8 cellular contexts compared by ENCODE assay signal in the genomic region with DNA sequence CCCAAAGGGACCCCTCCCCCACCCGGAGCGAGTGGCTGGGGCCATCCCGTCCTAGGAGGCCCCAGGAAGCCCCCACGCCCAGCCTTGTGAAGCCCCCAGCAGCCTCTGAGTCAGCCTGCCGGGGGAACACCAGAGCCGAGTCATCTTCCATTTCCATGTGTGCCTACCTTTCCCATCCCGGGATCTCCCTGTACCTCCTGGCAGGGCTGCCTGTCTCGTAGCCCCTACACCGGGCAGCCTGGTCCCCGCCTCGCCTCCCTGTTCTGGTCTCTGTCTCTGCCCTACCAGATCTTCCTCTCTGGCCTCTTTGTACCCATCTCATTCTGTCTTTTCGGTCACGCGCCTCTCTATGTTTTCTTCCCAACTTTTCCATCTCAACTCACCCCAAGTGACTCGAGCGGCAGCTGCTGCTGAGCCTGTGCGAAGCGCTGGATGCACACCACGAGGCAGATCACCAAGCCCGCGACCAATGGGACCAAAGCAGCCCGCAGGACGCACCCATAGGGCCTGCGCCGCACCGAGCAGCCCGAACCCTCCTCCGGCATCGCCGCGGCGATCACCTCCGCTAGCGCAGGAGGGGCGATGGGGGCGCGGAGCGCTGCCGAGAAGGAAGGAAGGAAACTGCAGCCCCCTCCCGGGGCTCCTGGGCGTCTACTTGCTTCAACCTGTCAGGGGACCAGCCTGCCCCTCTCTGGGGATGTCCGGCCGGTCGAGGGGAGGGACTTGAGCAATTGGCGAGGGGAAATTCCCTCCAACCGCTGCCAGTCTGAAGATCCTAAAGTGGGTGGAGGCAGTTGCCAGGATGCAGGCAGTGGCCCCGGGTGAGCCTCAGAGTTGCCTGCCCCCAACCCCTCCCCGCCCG. TPM values are rescaled to one million over a fixed set of nuclear protein-coding genes. Genes with fewer than 3 reads are reported as not detected.
DNase-seq lines count a peak whose midpoint lies in the region; ATAC-seq, FAIRE-seq and TF ChIP-seq lines count a peak whose summit lies in the region.

A gene with protein sequence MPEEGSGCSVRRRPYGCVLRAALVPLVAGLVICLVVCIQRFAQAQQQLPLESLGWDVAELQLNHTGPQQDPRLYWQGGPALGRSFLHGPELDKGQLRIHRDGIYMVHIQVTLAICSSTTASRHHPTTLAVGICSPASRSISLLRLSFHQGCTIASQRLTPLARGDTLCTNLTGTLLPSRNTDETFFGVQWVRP (minus strand): TSS at position 693 of the 862 bp plus-strand sequence. CDS start 148 bp downstream, at position 545.

- no peaks in the 10 kb centered on the region for H3K9me3 Mint-ChIP-seq in activated T-helper 1 cell treated with anti-CD3 and anti-CD28 coated beads, Interleukin-12 subunit alpha, Interleukin-12 subunit beta, Interleukin-2, Interleukin-4 antibody, amounts not matched to agents 30 ng/mL and 10 ng/mL and 1 ng/mL, durations not matched to agents 14 hours and 24 hours and 36 hours
- no peaks in the 10 kb centered on the region for H3K9me3 Mint-ChIP-seq in stimulated activated effector memory CD8-positive, alpha-beta T cell treated with anti-CD3 and anti-CD28 coated beads, Interleukin-12 subunit alpha, Interleukin-12 subunit beta, amount 100 ng/mL, for 72 hours

- H3K4me3 Mint-ChIP-seq in activated T-helper 1 cell treated with anti-CD3 and anti-CD28 coated beads, Interleukin-12 subunit alpha, Interleukin-12 subunit beta, Interleukin-2, Interleukin-4 antibody, amounts not matched to agents 30 ng/mL and 10 ng/mL and 1 ng/mL, durations not matched to agents 14 hours and 24 hours and 36 hours = peak within 1 kb of the TSS; percentile 95
- H3K4me3 Mint-ChIP-seq in stimulated activated effector memory CD8-positive, alpha-beta T cell treated with anti-CD3 and anti-CD28 coated beads, Interleukin-12 subunit alpha, Interleukin-12 subunit beta, amount 100 ng/mL, for 72 hours = peak within 1 kb of the TSS; percentile 82

- intact Hi-C loops in activated T-helper 1 cell treated with anti-CD3 and anti-CD28 coated beads, Interleukin-12 subunit alpha, Interleukin-12 subunit beta, Interleukin-2, Interleukin-4 antibody, amounts not matched to agents 30 ng/mL and 10 ng/mL and 1 ng/mL, durations not matched to agents 14 hours and 24 hours and 36 hours (cut with micrococcal nuclease) = loop anchor here (1.0 to 5.0 kb wide), 5 partner anchors 26 to 146 kb away; a partner anchor contains a TSS

- peak; percentile 1 for TF ChIP-seq CTCF in GM10266 (IDR thresholded peaks at IDR 0.05; ENCODE audit: control insufficient read depth, insufficient read depth, low read depth, missing control alignments)

- FAIRE-seq in H54 (lab: Jason Lieb, UNC) = no peak

- ATAC-seq in stimulated activated effector memory CD8-positive, alpha-beta T cell treated with anti-CD3 and anti-CD28 coated beads, Interleukin-12 subunit alpha, Interleukin-12 subunit beta, amount 100 ng/mL, for 72 hours = peak; percentile 86

- H3K27me3 Mint-ChIP-seq in activated T-helper 1 cell treated with anti-CD3 and anti-CD28 coated beads, Interleukin-12 subunit alpha, Interleukin-12 subunit beta, Interleukin-2, Interleukin-4 antibody, amounts not matched to agents 30 ng/mL and 10 ng/mL and 1 ng/mL, durations not matched to agents 14 hours and 24 hours and 36 hours (ENCODE audit: insufficient read depth) = peaks cover 31% of the 10 kb centered on the region

- peak; percentile 32 for TF ChIP-seq POLR2A in H54 (IDR thresholded peaks at IDR 0.05; ENCODE audit: low read depth, low read length)

- DNase-seq in GM10266 (ENCODE audit: extremely low spot score) (peak; percentile 76), H54 (ENCODE audit: insufficient read length, low spot score) (peak; percentile 65), NCI-H460 (ENCODE audit: extremely low read depth, low read depth) (peak; percentile 54), iPS-NIHi11 (ENCODE audit: low spot score) (peak; percentile 32), HPDE6-E6E7 (ENCODE audit: extremely low spot score) (no peak), RKO (ENCODE audit: low spot score) (no peak)
- DNase-seq in activated T-helper 1 cell treated with anti-CD3 and anti-CD28 coated beads, Interleukin-12 subunit alpha, Interleukin-12 subunit beta, Interleukin-2, Interleukin-4 antibody, amounts not matched to agents 30 ng/mL and 10 ng/mL and 1 ng/mL, durations not matched to agents 14 hours and 24 hours and 36 hours (ENCODE audit: low spot score) = peak; percentile 70
- DNase-seq in stimulated activated effector memory CD8-positive, alpha-beta T cell treated with anti-CD3 and anti-CD28 coated beads, Interleukin-12 subunit alpha, Interleukin-12 subunit beta, amount 100 ng/mL, for 72 hours (ENCODE audit: low spot score in 2 of 2) = peak; percentile 59 to 85

- peaks cover 66% of the 10 kb centered on the region for H3K4me1 Mint-ChIP-seq in activated T-helper 1 cell treated with anti-CD3 and anti-CD28 coated beads, Interleukin-12 subunit alpha, Interleukin-12 subunit beta, Interleukin-2, Interleukin-4 antibody, amounts not matched to agents 30 ng/mL and 10 ng/mL and 1 ng/mL, durations not matched to agents 14 hours and 24 hours and 36 hours (ENCODE audit: low read depth)
- H3K4me1 Mint-ChIP-seq in stimulated activated effector memory CD8-positive, alpha-beta T cell treated with anti-CD3 and anti-CD28 coated beads, Interleukin-12 subunit alpha, Interleukin-12 subunit beta, amount 100 ng/mL, for 72 hours = peaks cover 82% of the 10 kb centered on the region

- H3K36me3 Mint-ChIP-seq in activated T-helper 1 cell treated with anti-CD3 and anti-CD28 coated beads, Interleukin-12 subunit alpha, Interleukin-12 subunit beta, Interleukin-2, Interleukin-4 antibody, amounts not matched to agents 30 ng/mL and 10 ng/mL and 1 ng/mL, durations not matched to agents 14 hours and 24 hours and 36 hours (ENCODE audit: low read depth) = peaks cover 19% of the 10 kb centered on the region
- H3K36me3 Mint-ChIP-seq in stimulated activated effector memory CD8-positive, alpha-beta T cell treated with anti-CD3 and anti-CD28 coated beads, Interleukin-12 subunit alpha, Interleukin-12 subunit beta, amount 100 ng/mL, for 72 hours = peaks cover 57% of the 10 kb centered on the region

- peak within 1 kb of the TSS; percentile 87 for H3K27ac Mint-ChIP-seq in activated T-helper 1 cell treated with anti-CD3 and anti-CD28 coated beads, Interleukin-12 subunit alpha, Interleukin-12 subunit beta, Interleukin-2, Interleukin-4 antibody, amounts not matched to agents 30 ng/mL and 10 ng/mL and 1 ng/mL, durations not matched to agents 14 hours and 24 hours and 36 hours
- peak within 1 kb of the TSS; percentile 85 for H3K27ac Mint-ChIP-seq in stimulated activated effector memory CD8-positive, alpha-beta T cell treated with anti-CD3 and anti-CD28 coated beads, Interleukin-12 subunit alpha, Interleukin-12 subunit beta, amount 100 ng/mL, for 72 hours

RNA-seq across cellular contexts. Expression of the gene that starts here (rescaled TPM):
- 136 and 144 TPM in 2 replicates for total RNA-seq in NCI-H460 (2014; rRNA removed; shearing (Covaris generic))
- 233 and 297 TPM in 2 replicates for polyA plus RNA-seq in NCI-H460 (2014; cell fraction: nucleus; rRNA removed)
- total RNA-seq in activated T-helper 1 cell treated with anti-CD3 and anti-CD28 coated beads, Interleukin-12 subunit alpha, Interleukin-12 subunit beta, Interleukin-2, Interleukin-4 antibody, amounts not matched to agents 30 ng/mL and 10 ng/mL and 1 ng/mL, durations not matched to agents 14 hours and 24 hours and 36 hours = 55.4 and 61.6 TPM in 2 replicates

Comparison
In these comparisons a context has a peak if more than half of its experiments do, and no peak if none do; other contexts are left out.
1. DNase-seq: peak in GM10266 (single experiment), H54 (single experiment), NCI-H460 (single experiment), activated T-helper 1 cell treated with anti-CD3 and anti-CD28 coated beads, Interleukin-12 subunit alpha, Interleukin-12 subunit beta, Interleukin-2, Interleukin-4 antibody, amounts not matched to agents 30 ng/mL and 10 ng/mL and 1 ng/mL, durations not matched to agents 14 hours and 24 hours and 36 hours (single experiment), iPS-NIHi11 (single experiment) and stimulated activated effector memory CD8-positive, alpha-beta T cell treated with anti-CD3 and anti-CD28 coated beads, Interleukin-12 subunit alpha, Interleukin-12 subunit beta, amount 100 ng/mL, for 72 hours (2 of 2); none in HPDE6-E6E7 (single experiment) and RKO (single experiment).